29 cellular contexts compared by ENCODE assay signal in genomic region chr3:69032737-69033136, GRCh38. TPM values are rescaled to one million over a fixed set of nuclear protein-coding genes. Genes with fewer than 3 reads are reported as not detected.
DNase-seq lines count a peak whose midpoint lies in the region; ATAC-seq and TF ChIP-seq lines count a peak whose summit lies in the region.
"Had no signal": no experiment of that assay in that cellular context is flagged by ENCODE, and none has a peak within 500 bp of the region (broad histone marks: within the 10 kb centered on the region; RNA-seq: fewer than 3 reads in every experiment).

No MANE protein-coding gene starts in this region.

- H3K9me3 ChIP-seq in RWPE2 (ENCODE audit: severe bottlenecking) (no peaks in the 10 kb centered on the region), skeletal muscle satellite cell (replicated peaks; ENCODE audit: low read length) (no peaks in the 10 kb centered on the region)
- H3K9me3 ChIP-seq: colonic mucosa, Peyer's patch, right lobe of liver, SJCRH30 had no signal

- in situ Hi-C loops in brain microvascular endothelial cell (cut with HindIII; ENCODE audit: low pct_ligation_motif_present, low sequenced_read_pairs) = no loop called here

- peaks cover 14 to 50% of the 10 kb centered on the region in 2 donors for H3K36me3 Mint-ChIP-seq in activated naive CD4-positive, alpha-beta T cell treated with anti-CD3 and anti-CD28 coated beads, Interleukin-2, amount 50 U/mL, for 72 hours
- H3K36me3 Mint-ChIP-seq in activated naive CD4-positive, alpha-beta T cell treated with anti-CD3 and anti-CD28 coated beads, Interleukin-2, amount 10 ng/mL, durations not matched to agents 7 days and 5 days = peaks cover 56% of the 10 kb centered on the region

- peaks cover 5% of the 10 kb centered on the region for H3K4me1 Mint-ChIP-seq in activated naive CD4-positive, alpha-beta T cell treated with anti-CD3 and anti-CD28 coated beads, Interleukin-2, amount 10 ng/mL, durations not matched to agents 7 days and 5 days
- H3K4me1 Mint-ChIP-seq: stimulated activated naive B cell treated with anti-CD40 and anti-IgM and Interleukin-4, amounts not matched to agents 10 μg/mL and 1 μg/mL and 100 μg/mL, for 72 hours had no signal

- H3K4me3 Mint-ChIP-seq in activated naive CD4-positive, alpha-beta T cell treated with anti-CD3 and anti-CD28 coated beads, Interleukin-2, amount 10 ng/mL, durations not matched to agents 7 days and 5 days = no peak overlapping the region
- H3K4me3 Mint-ChIP-seq: effector memory CD8-positive, alpha-beta T cell; stimulated activated naive B cell treated with anti-CD40 and anti-IgM and Interleukin-4, amounts not matched to agents 10 μg/mL and 1 μg/mL and 100 μg/mL, for 72 hours; T-cell had no signal

- peak overlapping the region; percentile 89 for H3K27ac ChIP-seq in RWPE2 (ENCODE audit: poor library complexity, severe bottlenecking)
- peak overlapping the region; percentile 77 for H3K27ac ChIP-seq in brain microvascular endothelial cell
- H3K27ac ChIP-seq: colonic mucosa, hepatocyte, Peyer's patch, right lobe of liver, SJCRH30 had no signal

- DNase-seq in activated naive CD4-positive, alpha-beta T cell treated with anti-CD3 and anti-CD28 coated beads, Interleukin-2, amount 50 U/mL, for 72 hours (ENCODE audit: low spot score in 2 of 2) = no peak
- no peak for DNase-seq in activated naive CD4-positive, alpha-beta T cell treated with anti-CD3 and anti-CD28 coated beads, Interleukin-2, amount 10 ng/mL, durations not matched to agents 7 days and 5 days
- DNase-seq in RWPE2 (ENCODE audit: low spot score) (no peak), brain microvascular endothelial cell (no peak), NCI-H2029 (lab: John Stamatoyannopoulos, UW) (no peak)
- DNase-seq: activated CD8-positive, alpha-beta memory T cell treated with anti-CD3 and anti-CD28 coated beads, Interleukin-2, amount 50 U/mL, for 48 hours; activated gamma-delta T cell treated with Interleukin-2 at 50 U/mL for 16 hours; amygdala; colonic mucosa; DND-41; effector memory CD8-positive, alpha-beta T cell; foreskin melanocyte; KBM-7; left cardiac atrium; NCI-H1105 treated with DMSO at 0.1 percent for 48 hours; NCI-H2081; NCI-H69; Peyer's patch; posterior cingulate gyrus; right lobe of liver; SJCRH30; stimulated activated CD4-positive, alpha-beta T cell treated with anti-CD3 and anti-CD28 coated beads, Interleukin-12 subunit alpha, Interleukin-12 subunit beta, amount 100 ng/mL, for 4 hours; stimulated activated CD4-positive, alpha-beta T cell treated with anti-CD3 and anti-CD28 coated beads, Interleukin-4, amount 100 ng/mL, for 24 hours; stimulated activated naive B cell treated with anti-CD40 and anti-IgM and Interleukin-4, amounts not matched to agents 10 μg/mL and 1 μg/mL and 100 μg/mL, for 72 hours; T-cell had no signal

- H3K4me3 ChIP-seq in RWPE2 (ENCODE audit: severe bottlenecking) = no peak overlapping the region
- H3K4me3 ChIP-seq in brain microvascular endothelial cell (ENCODE audit: low read depth, low read length) = no peak overlapping the region
- no peak overlapping the region for H3K4me3 ChIP-seq in skeletal muscle satellite cell (ENCODE audit: low read length)
- H3K4me3 ChIP-seq: colonic mucosa, hepatocyte, Peyer's patch, right lobe of liver, SJCRH30 had no signal

- H3K27ac Mint-ChIP-seq in activated naive CD4-positive, alpha-beta T cell treated with anti-CD3 and anti-CD28 coated beads, Interleukin-2, amount 50 U/mL, for 72 hours = peak overlapping the region; percentile 75 to 78
- no peak overlapping the region for H3K27ac Mint-ChIP-seq in activated naive CD4-positive, alpha-beta T cell treated with anti-CD3 and anti-CD28 coated beads, Interleukin-2, amount 10 ng/mL, durations not matched to agents 7 days and 5 days
- H3K27ac Mint-ChIP-seq: effector memory CD8-positive, alpha-beta T cell; stimulated activated naive B cell treated with anti-CD40 and anti-IgM and Interleukin-4, amounts not matched to agents 10 μg/mL and 1 μg/mL and 100 μg/mL, for 72 hours; T-cell had no signal

- H3K9me3 Mint-ChIP-seq in activated naive CD4-positive, alpha-beta T cell treated with anti-CD3 and anti-CD28 coated beads, Interleukin-2, amount 50 U/mL, for 72 hours = no peaks in the 10 kb centered on the region
- no peaks in the 10 kb centered on the region for H3K9me3 Mint-ChIP-seq in activated naive CD4-positive, alpha-beta T cell treated with anti-CD3 and anti-CD28 coated beads, Interleukin-2, amount 10 ng/mL, durations not matched to agents 7 days and 5 days
- H3K9me3 Mint-ChIP-seq: effector memory CD8-positive, alpha-beta T cell; stimulated activated naive B cell treated with anti-CD40 and anti-IgM and Interleukin-4, amounts not matched to agents 10 μg/mL and 1 μg/mL and 100 μg/mL, for 72 hours; T-cell had no signal

- H3K9ac ChIP-seq in skeletal muscle satellite cell (ENCODE audit: low read depth, low read length) = peak overlapping the region; percentile 10

- H3K4me2 ChIP-seq in skeletal muscle satellite cell (ENCODE audit: low read length) = peak overlapping the region; percentile 39
- H3K4me2 ChIP-seq: hepatocyte had no signal

- CTCF ChIA-PET in activated naive CD4-positive, alpha-beta T cell treated with anti-CD3 and anti-CD28 coated beads, Interleukin-2, amount 10 ng/mL, durations not matched to agents 7 days and 5 days (lab: Charles Lee) = no interaction called here

- H3K27me3 Mint-ChIP-seq in activated naive CD4-positive, alpha-beta T cell treated with anti-CD3 and anti-CD28 coated beads, Interleukin-2, amount 10 ng/mL, durations not matched to agents 7 days and 5 days = no peaks in the 10 kb centered on the region
- H3K27me3 Mint-ChIP-seq: effector memory CD8-positive, alpha-beta T cell; stimulated activated naive B cell treated with anti-CD40 and anti-IgM and Interleukin-4, amounts not matched to agents 10 μg/mL and 1 μg/mL and 100 μg/mL, for 72 hours; T-cell had no signal

- TF ChIP-seq CTCF in RWPE2 (IDR thresholded peaks at IDR 0.05; ENCODE audit: poor library complexity, severe bottlenecking) (no peak), brain microvascular endothelial cell (IDR thresholded peaks at IDR 0.05; ENCODE audit: low read depth, low read length, missing control alignments) (no peak)

- ATAC-seq in activated naive CD4-positive, alpha-beta T cell treated with anti-CD3 and anti-CD28 coated beads, Interleukin-2, amount 50 U/mL, for 72 hours = no peak
- ATAC-seq in RWPE2 (ENCODE audit: low read depth) (no peak), GM18519 (IDR thresholded peaks at IDR 0.05; ENCODE audit: low FRiP score, unreplicated experiment) (no peak)
- ATAC-seq: effector memory CD8-positive, alpha-beta T cell; esophagus mucosa; left cardiac atrium; stimulated activated naive B cell treated with anti-CD40 and anti-IgM and Interleukin-4, amounts not matched to agents 10 μg/mL and 1 μg/mL and 100 μg/mL, for 72 hours; T-cell had no signal

- H3K36me3 ChIP-seq in RWPE2 (ENCODE audit: low read depth) (peaks cover 90% of the 10 kb centered on the region), brain microvascular endothelial cell (replicated peaks) (peaks cover 44% of the 10 kb centered on the region), skeletal muscle satellite cell (ENCODE audit: insufficient read depth, low read length) (peaks cover 55% of the 10 kb centered on the region)

- H3K4me1 ChIP-seq in RWPE2 (ENCODE audit: insufficient read depth, poor library complexity, severe bottlenecking) = peaks cover 33% of the 10 kb centered on the region
- H3K4me1 ChIP-seq in skeletal muscle satellite cell (ENCODE audit: control insufficient read depth, insufficient read depth, low read length) = peaks cover 34% of the 10 kb centered on the region
- H3K4me1 ChIP-seq: colonic mucosa, Peyer's patch, right lobe of liver, SJCRH30 had no signal

- H3K27me3 ChIP-seq in RWPE2 (ENCODE audit: insufficient read depth, poor library complexity, severe bottlenecking) (no peaks in the 10 kb centered on the region), brain microvascular endothelial cell (replicated peaks) (no peaks in the 10 kb centered on the region), skeletal muscle satellite cell (ENCODE audit: control insufficient read depth, insufficient read depth, low read length) (no peaks in the 10 kb centered on the region)
- H3K27me3 ChIP-seq: colonic mucosa, hepatocyte, Peyer's patch, right lobe of liver, SJCRH30 had no signal

RNA-seq across cellular contexts. Expression of gene EOGT, which starts 19.3 kb away (rescaled TPM):
- total RNA-seq in activated naive CD4-positive, alpha-beta T cell treated with anti-CD3 and anti-CD28 coated beads, Interleukin-2, amount 50 U/mL, for 72 hours = 10 to 100 TPM in 1 of 2 donors, 1 to 10 TPM in 1; 7.9 to 13.7 TPM
- total RNA-seq in skeletal muscle satellite cell (2012; rRNA removed) = 21.3 and 22.5 TPM in 2 replicates

RNA-seq across cellular contexts. Expression of gene TMF1, which starts 19.4 kb away (rescaled TPM):
- 10 to 100 TPM; 43.2 to 44.3 TPM for total RNA-seq in activated naive CD4-positive, alpha-beta T cell treated with anti-CD3 and anti-CD28 coated beads, Interleukin-2, amount 50 U/mL, for 72 hours
- 28.8 and 32.2 TPM in 2 replicates for total RNA-seq in skeletal muscle satellite cell (2012; rRNA removed)

RNA-seq across cellular contexts. Expression of gene UBA3, which starts 47.4 kb away (rescaled TPM):
- 10 to 100 TPM; 79.6 to 89.3 TPM for total RNA-seq in activated naive CD4-positive, alpha-beta T cell treated with anti-CD3 and anti-CD28 coated beads, Interleukin-2, amount 50 U/mL, for 72 hours
- total RNA-seq in skeletal muscle satellite cell (2012; rRNA removed) = 44.1 and 56.8 TPM in 2 replicates

RNA-seq across cellular contexts. Expression of gene ARL6IP5, which starts 52.0 kb away (rescaled TPM):
- 100 to 1,000 TPM in 1 of 2 donors, 10 to 100 TPM in 1; 73.5 to 108 TPM for total RNA-seq in activated naive CD4-positive, alpha-beta T cell treated with anti-CD3 and anti-CD28 coated beads, Interleukin-2, amount 50 U/mL, for 72 hours
- total RNA-seq in skeletal muscle satellite cell (2012; rRNA removed) = 69.2 and 73.0 TPM in 2 replicates
